In genomic region chr2:239302808-239303557, GRCh38 we compare ENCODE assay signal across 8 cellular contexts.
DNase-seq lines count a peak whose midpoint lies in the region; ATAC-seq and TF ChIP-seq lines count a peak whose summit lies in the region.

No MANE protein-coding gene starts in this region.

- no peak overlapping the region for H3K4me3 ChIP-seq in aorta (ENCODE audit: low read length in 2 of 2)

- H3K9me3 Mint-ChIP-seq in stimulated activated effector memory CD8-positive, alpha-beta T cell treated with anti-CD3 and anti-CD28 coated beads, Interleukin-12 subunit alpha, Interleukin-12 subunit beta, amount 100 ng/mL, for 72 hours, result no peaks in the 10 kb centered on the region

- H3K36me3 Mint-ChIP-seq in stimulated activated effector memory CD8-positive, alpha-beta T cell treated with anti-CD3 and anti-CD28 coated beads, Interleukin-12 subunit alpha, Interleukin-12 subunit beta, amount 100 ng/mL, for 72 hours, result peaks cover 5% of the 10 kb centered on the region

- H3K4me1 ChIP-seq in aorta (ENCODE audit: control insufficient read depth in 1 of 2, insufficient read depth in 2 of 2, low read length in 2 of 2), result no peaks in the 10 kb centered on the region

- 93 to 94% methylated on average over 28 of the region's 28 CpGs for WGBS in aorta, 2 donors

- no peak for TF ChIP-seq CTCF in VCaP (conservative IDR thresholded peaks at IDR 0.05)

- no peaks in the 10 kb centered on the region for H3K9me3 ChIP-seq in aorta (ENCODE audit: control insufficient read depth, low read length)

- H3K36me3 ChIP-seq in aorta (ENCODE audit: control insufficient read depth in 1 of 2, insufficient read depth in 2 of 2, low read length in 1 of 2), result no peaks in the 10 kb centered on the region

- H3K27ac Mint-ChIP-seq in stimulated activated effector memory CD8-positive, alpha-beta T cell treated with anti-CD3 and anti-CD28 coated beads, Interleukin-12 subunit alpha, Interleukin-12 subunit beta, amount 100 ng/mL, for 72 hours, result no peak overlapping the region

- peaks cover 65% of the 10 kb centered on the region for H3K4me1 Mint-ChIP-seq in stimulated activated effector memory CD8-positive, alpha-beta T cell treated with anti-CD3 and anti-CD28 coated beads, Interleukin-12 subunit alpha, Interleukin-12 subunit beta, amount 100 ng/mL, for 72 hours

- H3K27ac ChIP-seq in VCaP (peak overlapping the region; percentile 88), aorta (ENCODE audit: low read depth in 1 of 2, low read length in 2 of 2) (no peak overlapping the region)

- no peaks in the 10 kb centered on the region for H3K27me3 ChIP-seq in aorta (ENCODE audit: control insufficient read depth in 1 of 2, insufficient read depth in 2 of 2, low read length in 1 of 2)

- intact Hi-C loops in aorta (cut with DNase I), result no loop called here

- H3K4me3 Mint-ChIP-seq in stimulated activated effector memory CD8-positive, alpha-beta T cell treated with anti-CD3 and anti-CD28 coated beads, Interleukin-12 subunit alpha, Interleukin-12 subunit beta, amount 100 ng/mL, for 72 hours, result no peak overlapping the region

- ATAC-seq in aorta (ENCODE audit: low FRiP score) (no peak), GM19463 (IDR thresholded peaks at IDR 0.05; ENCODE audit: unreplicated experiment) (no peak)
- ATAC-seq in stimulated activated effector memory CD8-positive, alpha-beta T cell treated with anti-CD3 and anti-CD28 coated beads, Interleukin-12 subunit alpha, Interleukin-12 subunit beta, amount 100 ng/mL, for 72 hours, result no peak

- peak; percentile 1 for DNase-seq in stimulated activated CD4-positive, alpha-beta T cell treated with anti-CD3 and anti-CD28 coated beads, Interleukin-4, amount 100 ng/mL, for 1 hour
- DNase-seq in stimulated activated CD4-positive, alpha-beta T cell treated with anti-CD3 and anti-CD28 coated beads, Interleukin-1b, Interleukin-23, amount 100 ng/mL, for 48 hours, result no peak
- DNase-seq in midbrain (lab: John Stamatoyannopoulos, UW) (peak; percentile 16), aorta (peak; percentile 63 to 72), NK-92 (lab: John Stamatoyannopoulos, UW; ENCODE audit: unreplicated experiment) (no peak)
- no peak for DNase-seq in stimulated activated effector memory CD8-positive, alpha-beta T cell treated with anti-CD3 and anti-CD28 coated beads, Interleukin-12 subunit alpha, Interleukin-12 subunit beta, amount 100 ng/mL, for 72 hours (ENCODE audit: low spot score in 2 of 2)

Comparison
In these comparisons a context has a peak if more than half of its experiments do, and no peak if none do; other contexts are left out.
1. DNase-seq: peak in stimulated activated CD4-positive, alpha-beta T cell treated with anti-CD3 and anti-CD28 coated beads, Interleukin-4, amount 100 ng/mL, for 1 hour (single experiment), midbrain (single experiment) and aorta (2 of 2); none in stimulated activated CD4-positive, alpha-beta T cell treated with anti-CD3 and anti-CD28 coated beads, Interleukin-1b, Interleukin-23, amount 100 ng/mL, for 48 hours (single experiment), NK-92 (single experiment) and stimulated activated effector memory CD8-positive, alpha-beta T cell treated with anti-CD3 and anti-CD28 coated beads, Interleukin-12 subunit alpha, Interleukin-12 subunit beta, amount 100 ng/mL, for 72 hours (0 of 2).